In genomic region chr20:50467618-50468373, GRCh38 we compare ENCODE assay signal across 1 cellular context.
A peak's percentile ranks its signal among the peaks of the same experiment; 100 is the strongest.
TF ChIP-seq lines count a peak whose summit lies in the region.

No MANE protein-coding gene starts in this region.

TF ChIP-seq in HepG2, 621 proteins besides CTCF, POLR2A, EP300 and RAD21 (continued from another document and continues in another):
- TF ChIP-seq, protein P1, sequence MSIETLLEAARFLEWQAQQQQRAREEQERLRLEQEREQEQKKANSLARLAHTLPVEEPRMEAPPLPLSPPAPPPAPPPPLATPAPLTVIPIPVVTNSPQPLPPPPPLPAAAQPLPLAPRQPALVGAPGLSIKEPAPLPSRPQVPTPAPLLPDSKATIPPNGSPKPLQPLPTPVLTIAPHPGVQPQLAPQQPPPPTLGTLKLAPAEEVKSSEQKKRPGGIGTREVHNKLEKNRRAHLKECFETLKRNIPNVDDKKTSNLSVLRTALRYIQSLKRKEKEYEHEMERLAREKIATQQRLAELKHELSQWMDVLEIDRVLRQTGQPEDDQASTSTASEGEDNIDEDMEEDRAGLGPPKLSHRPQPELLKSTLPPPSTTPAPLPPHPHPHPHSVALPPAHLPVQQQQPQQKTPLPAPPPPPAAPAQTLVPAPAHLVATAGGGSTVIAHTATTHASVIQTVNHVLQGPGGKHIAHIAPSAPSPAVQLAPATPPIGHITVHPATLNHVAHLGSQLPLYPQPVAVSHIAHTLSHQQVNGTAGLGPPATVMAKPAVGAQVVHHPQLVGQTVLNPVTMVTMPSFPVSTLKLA (IDR thresholded peaks at IDR 0.05) = peak; percentile 67
- TF ChIP-seq TAF15 (IDR thresholded peaks at IDR 0.05; ENCODE audit: low read depth, low read length, poor library complexity, severe bottlenecking) (no peak), MTA1 (CRISPR knock-in tag; IDR thresholded peaks at IDR 0.05; ENCODE audit: borderline replicate concordance) (no peak), ZNF776 (CRISPR knock-in tag; IDR thresholded peaks at IDR 0.05) (no peak), ZNF597 (CRISPR knock-in tag; IDR thresholded peaks at IDR 0.05) (no peak), ZNF660 (CRISPR knock-in tag; IDR thresholded peaks at IDR 0.05; ENCODE audit: borderline replicate concordance, low read depth) (no peak), KLF11 (CRISPR knock-in tag; IDR thresholded peaks at IDR 0.05) (no peak), YEATS2 (CRISPR knock-in tag; IDR thresholded peaks at IDR 0.05; ENCODE audit: borderline replicate concordance) (peak; percentile 17; the same call in 1 of the 2 replicates), DNMT3B (CRISPR knock-in tag; conservative IDR thresholded peaks at IDR 0.05) (no peak), CBX1 (IDR thresholded peaks at IDR 0.05; ENCODE audit: low read depth) (peak; percentile 47), CC2D1A (CRISPR knock-in tag; IDR thresholded peaks at IDR 0.05) (no peak), RARG (CRISPR knock-in tag; IDR thresholded peaks at IDR 0.05; ENCODE audit: low read depth) (0 out of 2 replicates have a peak, but pooled peaks have one; percentile 66), MLXIP (CRISPR knock-in tag; IDR thresholded peaks at IDR 0.05; ENCODE audit: borderline replicate concordance) (no peak), KLF16 (CRISPR knock-in tag; IDR thresholded peaks at IDR 0.05) (no peak), KDM5A (IDR thresholded peaks at IDR 0.05; ENCODE audit: borderline replicate concordance, low read length) (no peak), ZNF761 (CRISPR knock-in tag; conservative IDR thresholded peaks at IDR 0.05) (no peak), ZNF350 (CRISPR knock-in tag; IDR thresholded peaks at IDR 0.05; ENCODE audit: borderline replicate concordance, low read depth) (no peak), TBL1XR1 (IDR thresholded peaks at IDR 0.05; ENCODE audit: borderline replicate concordance, low read length, partially characterized antibody) (no peak), ZBTB38 (CRISPR knock-in tag; IDR thresholded peaks at IDR 0.05) (no peak), HHEX (CRISPR knock-in tag; IDR thresholded peaks at IDR 0.05) (no peak), ARHGAP35 (CRISPR knock-in tag; IDR thresholded peaks at IDR 0.05; ENCODE audit: borderline replicate concordance) (no peak), ZFX (CRISPR knock-in tag; IDR thresholded peaks at IDR 0.05; ENCODE audit: low read depth) (no peak), ZNF598 (CRISPR knock-in tag; IDR thresholded peaks at IDR 0.05; ENCODE audit: borderline replicate concordance) (no peak), ZNF557 (CRISPR knock-in tag; IDR thresholded peaks at IDR 0.05) (no peak)
- TF ChIP-seq, protein P2, sequence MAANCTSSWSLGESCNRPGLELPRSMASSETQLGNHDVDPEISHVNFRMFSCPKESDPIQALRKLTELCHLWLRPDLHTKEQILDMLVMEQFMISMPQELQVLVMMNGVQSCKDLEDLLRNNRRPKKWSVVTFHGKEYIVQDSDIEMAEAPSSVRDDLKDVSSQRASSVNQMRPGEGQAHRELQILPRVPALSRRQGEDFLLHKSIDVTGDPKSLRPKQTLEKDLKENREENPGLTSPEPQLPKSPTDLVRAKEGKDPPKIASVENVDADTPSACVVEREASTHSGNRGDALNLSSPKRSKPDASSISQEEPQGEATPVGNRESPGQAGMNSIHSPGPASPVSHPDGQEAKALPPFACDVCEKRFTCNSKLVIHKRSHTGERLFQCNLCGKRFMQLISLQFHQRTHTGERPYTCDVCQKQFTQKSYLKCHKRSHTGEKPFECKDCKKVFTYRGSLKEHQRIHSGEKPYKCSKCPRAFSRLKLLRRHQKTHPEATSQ (CRISPR knock-in tag; IDR thresholded peaks at IDR 0.05; ENCODE audit: borderline replicate concordance) = no peak
- TF ChIP-seq, protein P3, sequence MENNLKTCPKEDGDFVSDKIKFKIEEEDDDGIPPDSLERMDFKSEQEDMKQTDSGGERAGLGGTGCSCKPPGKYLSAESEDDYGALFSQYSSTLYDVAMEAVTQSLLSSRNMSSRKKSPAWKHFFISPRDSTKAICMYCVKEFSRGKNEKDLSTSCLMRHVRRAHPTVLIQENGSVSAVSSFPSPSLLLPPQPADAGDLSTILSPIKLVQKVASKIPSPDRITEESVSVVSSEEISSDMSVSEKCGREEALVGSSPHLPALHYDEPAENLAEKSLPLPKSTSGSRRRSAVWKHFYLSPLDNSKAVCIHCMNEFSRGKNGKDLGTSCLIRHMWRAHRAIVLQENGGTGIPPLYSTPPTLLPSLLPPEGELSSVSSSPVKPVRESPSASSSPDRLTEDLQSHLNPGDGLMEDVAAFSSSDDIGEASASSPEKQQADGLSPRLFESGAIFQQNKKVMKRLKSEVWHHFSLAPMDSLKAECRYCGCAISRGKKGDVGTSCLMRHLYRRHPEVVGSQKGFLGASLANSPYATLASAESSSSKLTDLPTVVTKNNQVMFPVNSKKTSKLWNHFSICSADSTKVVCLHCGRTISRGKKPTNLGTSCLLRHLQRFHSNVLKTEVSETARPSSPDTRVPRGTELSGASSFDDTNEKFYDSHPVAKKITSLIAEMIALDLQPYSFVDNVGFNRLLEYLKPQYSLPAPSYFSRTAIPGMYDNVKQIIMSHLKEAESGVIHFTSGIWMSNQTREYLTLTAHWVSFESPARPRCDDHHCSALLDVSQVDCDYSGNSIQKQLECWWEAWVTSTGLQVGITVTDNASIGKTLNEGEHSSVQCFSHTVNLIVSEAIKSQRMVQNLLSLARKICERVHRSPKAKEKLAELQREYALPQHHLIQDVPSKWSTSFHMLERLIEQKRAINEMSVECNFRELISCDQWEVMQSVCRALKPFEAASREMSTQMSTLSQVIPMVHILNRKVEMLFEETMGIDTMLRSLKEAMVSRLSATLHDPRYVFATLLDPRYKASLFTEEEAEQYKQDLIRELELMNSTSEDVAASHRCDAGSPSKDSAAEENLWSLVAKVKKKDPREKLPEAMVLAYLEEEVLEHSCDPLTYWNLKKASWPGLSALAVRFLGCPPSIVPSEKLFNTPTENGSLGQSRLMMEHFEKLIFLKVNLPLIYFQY (CRISPR knock-in tag; IDR thresholded peaks at IDR 0.05; ENCODE audit: borderline replicate concordance) = no peak
- TF ChIP-seq, protein P4, sequence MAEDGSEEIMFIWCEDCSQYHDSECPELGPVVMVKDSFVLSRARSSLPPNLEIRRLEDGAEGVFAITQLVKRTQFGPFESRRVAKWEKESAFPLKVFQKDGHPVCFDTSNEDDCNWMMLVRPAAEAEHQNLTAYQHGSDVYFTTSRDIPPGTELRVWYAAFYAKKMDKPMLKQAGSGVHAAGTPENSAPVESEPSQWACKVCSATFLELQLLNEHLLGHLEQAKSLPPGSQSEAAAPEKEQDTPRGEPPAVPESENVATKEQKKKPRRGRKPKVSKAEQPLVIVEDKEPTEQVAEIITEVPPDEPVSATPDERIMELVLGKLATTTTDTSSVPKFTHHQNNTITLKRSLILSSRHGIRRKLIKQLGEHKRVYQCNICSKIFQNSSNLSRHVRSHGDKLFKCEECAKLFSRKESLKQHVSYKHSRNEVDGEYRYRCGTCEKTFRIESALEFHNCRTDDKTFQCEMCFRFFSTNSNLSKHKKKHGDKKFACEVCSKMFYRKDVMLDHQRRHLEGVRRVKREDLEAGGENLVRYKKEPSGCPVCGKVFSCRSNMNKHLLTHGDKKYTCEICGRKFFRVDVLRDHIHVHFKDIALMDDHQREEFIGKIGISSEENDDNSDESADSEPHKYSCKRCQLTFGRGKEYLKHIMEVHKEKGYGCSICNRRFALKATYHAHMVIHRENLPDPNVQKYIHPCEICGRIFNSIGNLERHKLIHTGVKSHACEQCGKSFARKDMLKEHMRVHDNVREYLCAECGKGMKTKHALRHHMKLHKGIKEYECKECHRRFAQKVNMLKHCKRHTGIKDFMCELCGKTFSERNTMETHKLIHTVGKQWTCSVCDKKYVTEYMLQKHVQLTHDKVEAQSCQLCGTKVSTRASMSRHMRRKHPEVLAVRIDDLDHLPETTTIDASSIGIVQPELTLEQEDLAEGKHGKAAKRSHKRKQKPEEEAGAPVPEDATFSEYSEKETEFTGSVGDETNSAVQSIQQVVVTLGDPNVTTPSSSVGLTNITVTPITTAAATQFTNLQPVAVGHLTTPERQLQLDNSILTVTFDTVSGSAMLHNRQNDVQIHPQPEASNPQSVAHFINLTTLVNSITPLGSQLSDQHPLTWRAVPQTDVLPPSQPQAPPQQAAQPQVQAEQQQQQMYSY (CRISPR knock-in tag; IDR thresholded peaks at IDR 0.05) = no peak
- TF ChIP-seq, protein P5, sequence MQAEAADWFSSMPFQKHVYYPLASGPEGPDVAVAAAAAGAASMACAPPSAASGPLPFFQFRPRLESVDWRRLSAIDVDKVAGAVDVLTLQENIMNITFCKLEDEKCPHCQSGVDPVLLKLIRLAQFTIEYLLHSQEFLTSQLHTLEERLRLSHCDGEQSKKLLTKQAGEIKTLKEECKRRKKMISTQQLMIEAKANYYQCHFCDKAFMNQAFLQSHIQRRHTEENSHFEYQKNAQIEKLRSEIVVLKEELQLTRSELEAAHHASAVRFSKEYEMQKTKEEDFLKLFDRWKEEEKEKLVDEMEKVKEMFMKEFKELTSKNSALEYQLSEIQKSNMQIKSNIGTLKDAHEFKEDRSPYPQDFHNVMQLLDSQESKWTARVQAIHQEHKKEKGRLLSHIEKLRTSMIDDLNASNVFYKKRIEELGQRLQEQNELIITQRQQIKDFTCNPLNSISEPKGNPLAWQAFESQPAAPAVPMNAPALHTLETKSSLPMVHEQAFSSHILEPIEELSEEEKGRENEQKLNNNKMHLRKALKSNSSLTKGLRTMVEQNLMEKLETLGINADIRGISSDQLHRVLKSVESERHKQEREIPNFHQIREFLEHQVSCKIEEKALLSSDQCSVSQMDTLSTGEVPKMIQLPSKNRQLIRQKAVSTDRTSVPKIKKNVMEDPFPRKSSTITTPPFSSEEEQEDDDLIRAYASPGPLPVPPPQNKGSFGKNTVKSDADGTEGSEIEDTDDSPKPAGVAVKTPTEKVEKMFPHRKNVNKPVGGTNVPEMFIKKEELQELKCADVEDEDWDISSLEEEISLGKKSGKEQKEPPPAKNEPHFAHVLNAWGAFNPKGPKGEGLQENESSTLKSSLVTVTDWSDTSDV (CRISPR knock-in tag; IDR thresholded peaks at IDR 0.05) = no peak
- TF ChIP-seq, protein P6, sequence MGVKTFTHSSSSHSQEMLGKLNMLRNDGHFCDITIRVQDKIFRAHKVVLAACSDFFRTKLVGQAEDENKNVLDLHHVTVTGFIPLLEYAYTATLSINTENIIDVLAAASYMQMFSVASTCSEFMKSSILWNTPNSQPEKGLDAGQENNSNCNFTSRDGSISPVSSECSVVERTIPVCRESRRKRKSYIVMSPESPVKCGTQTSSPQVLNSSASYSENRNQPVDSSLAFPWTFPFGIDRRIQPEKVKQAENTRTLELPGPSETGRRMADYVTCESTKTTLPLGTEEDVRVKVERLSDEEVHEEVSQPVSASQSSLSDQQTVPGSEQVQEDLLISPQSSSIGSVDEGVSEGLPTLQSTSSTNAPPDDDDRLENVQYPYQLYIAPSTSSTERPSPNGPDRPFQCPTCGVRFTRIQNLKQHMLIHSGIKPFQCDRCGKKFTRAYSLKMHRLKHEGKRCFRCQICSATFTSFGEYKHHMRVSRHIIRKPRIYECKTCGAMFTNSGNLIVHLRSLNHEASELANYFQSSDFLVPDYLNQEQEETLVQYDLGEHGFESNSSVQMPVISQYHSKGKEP (CRISPR knock-in tag; IDR thresholded peaks at IDR 0.05) = no peak
- TF ChIP-seq, protein P7, sequence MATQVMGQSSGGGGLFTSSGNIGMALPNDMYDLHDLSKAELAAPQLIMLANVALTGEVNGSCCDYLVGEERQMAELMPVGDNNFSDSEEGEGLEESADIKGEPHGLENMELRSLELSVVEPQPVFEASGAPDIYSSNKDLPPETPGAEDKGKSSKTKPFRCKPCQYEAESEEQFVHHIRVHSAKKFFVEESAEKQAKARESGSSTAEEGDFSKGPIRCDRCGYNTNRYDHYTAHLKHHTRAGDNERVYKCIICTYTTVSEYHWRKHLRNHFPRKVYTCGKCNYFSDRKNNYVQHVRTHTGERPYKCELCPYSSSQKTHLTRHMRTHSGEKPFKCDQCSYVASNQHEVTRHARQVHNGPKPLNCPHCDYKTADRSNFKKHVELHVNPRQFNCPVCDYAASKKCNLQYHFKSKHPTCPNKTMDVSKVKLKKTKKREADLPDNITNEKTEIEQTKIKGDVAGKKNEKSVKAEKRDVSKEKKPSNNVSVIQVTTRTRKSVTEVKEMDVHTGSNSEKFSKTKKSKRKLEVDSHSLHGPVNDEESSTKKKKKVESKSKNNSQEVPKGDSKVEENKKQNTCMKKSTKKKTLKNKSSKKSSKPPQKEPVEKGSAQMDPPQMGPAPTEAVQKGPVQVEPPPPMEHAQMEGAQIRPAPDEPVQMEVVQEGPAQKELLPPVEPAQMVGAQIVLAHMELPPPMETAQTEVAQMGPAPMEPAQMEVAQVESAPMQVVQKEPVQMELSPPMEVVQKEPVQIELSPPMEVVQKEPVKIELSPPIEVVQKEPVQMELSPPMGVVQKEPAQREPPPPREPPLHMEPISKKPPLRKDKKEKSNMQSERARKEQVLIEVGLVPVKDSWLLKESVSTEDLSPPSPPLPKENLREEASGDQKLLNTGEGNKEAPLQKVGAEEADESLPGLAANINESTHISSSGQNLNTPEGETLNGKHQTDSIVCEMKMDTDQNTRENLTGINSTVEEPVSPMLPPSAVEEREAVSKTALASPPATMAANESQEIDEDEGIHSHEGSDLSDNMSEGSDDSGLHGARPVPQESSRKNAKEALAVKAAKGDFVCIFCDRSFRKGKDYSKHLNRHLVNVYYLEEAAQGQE (IDR thresholded peaks at IDR 0.05; ENCODE audit: borderline replicate concordance in 1 of 2, low read depth in 1 of 2, low read length in 2 of 2) = no peak
